In genomic region chr4:33954759-33955158, GRCh38 we compare ENCODE assay signal across 16 cellular contexts.
A peak's percentile ranks its signal among the peaks of the same experiment; 100 is the strongest.
DNase-seq lines count a peak whose midpoint lies in the region; ATAC-seq, FAIRE-seq and TF ChIP-seq lines count a peak whose summit lies in the region.
"Had no signal": no experiment of that assay in that cellular context is flagged by ENCODE, and none has a peak within 500 bp of the region (broad histone marks: within the 10 kb centered on the region; RNA-seq: fewer than 3 reads in every experiment).

No MANE protein-coding gene starts in this region.

- H3K18ac ChIP-seq in H1 (ENCODE audit: extremely low read depth, low read length) = no peak overlapping the region; the same call in 1 of the 2 replicates

- intact Hi-C loops in Right ventricle myocardium inferior (cut with DNase I) (no loop called here), left cardiac atrium (cut with DNase I) (no loop called here), lower leg skin (cut with DNase I; ENCODE audit: low total_unique reads) (no loop called here)

- no peaks in the 10 kb centered on the region for H3K23me2 ChIP-seq in H1 (ENCODE audit: low read depth, low read length)

- H3K56ac ChIP-seq in H1 (replicated peaks; ENCODE audit: insufficient read length, low read depth, low read length) = no peak overlapping the region

- POLR2A ChIA-PET in H1 (lab: Charles Lee; ENCODE audit: partially characterized antibody) = no interaction called here

- TF ChIP-seq POLR2A in H1 (IDR thresholded peaks at IDR 0.05; ENCODE audit: control extremely low read depth in 1 of 2, low read depth in 2 of 2, low read length in 2 of 2) = no peak
- no peak for TF ChIP-seq POLR2A in H54 (IDR thresholded peaks at IDR 0.05; ENCODE audit: low read depth, low read length)
- no peak for TF ChIP-seq POLR2A in lower leg skin (IDR thresholded peaks at IDR 0.05)

- H3K27me3 ChIP-seq in BE2C = no peaks in the 10 kb centered on the region
- H3K27me3 ChIP-seq in H1 (replicated peaks in 1 of 4; ENCODE audit: control insufficient read depth in 3 of 4, extremely low read depth in 1 of 4, insufficient read depth in 3 of 4, low read length in 3 of 4) = no peaks in the 10 kb centered on the region
- H3K27me3 ChIP-seq: BLaER1 had no signal

- H3K36me3 ChIP-seq in BE2C (no peaks in the 10 kb centered on the region), H1 (ENCODE audit: control insufficient read depth in 2 of 4, insufficient read depth in 4 of 4, low read length in 3 of 4) (no peaks in the 10 kb centered on the region)
- H3K36me3 ChIP-seq: BLaER1 had no signal

- TF ChIP-seq CTCF in BE2C (IDR thresholded peaks at IDR 0.05; ENCODE audit: low read depth, low read length) = no peak
- TF ChIP-seq CTCF in H1 (IDR thresholded peaks at IDR 0.05; ENCODE audit: control extremely low read depth in 1 of 3, insufficient read depth in 1 of 3, low read depth in 1 of 3, low read length in 3 of 3) = no peak
- TF ChIP-seq CTCF in lower leg skin (IDR thresholded peaks at IDR 0.05) = no peak

- H3K4me3 Mint-ChIP-seq in stimulated activated memory B cell treated with anti-CD40 and anti-IgM and Interleukin-4, amounts not matched to agents 10 μg/mL and 1 μg/mL and 100 μg/mL, for 72 hours = no peak overlapping the region
- H3K4me3 Mint-ChIP-seq: CD8-positive, alpha-beta memory T cell had no signal

- 91% methylated on average over 10 of the region's 10 CpGs; no CpG with 5 or more reads in 1 of the 2 experiments for WGBS in H1 (ENCODE audit: extremely low coverage in 1 of 2, insufficient coverage in 1 of 2, insufficient read length in 1 of 2, insufficient replicate concordance in 2 of 2, low coverage in 1 of 2, low lambda C conversion rate in 2 of 2, missing lambda C conversion rate in 1 of 2), 2 experiments
- 91 to 98% methylated on average over 10 of the region's 10 CpGs for WGBS in lower leg skin, 2 donors

- no peak for FAIRE-seq in H1 (lab: Jason Lieb, UNC)
- no peak for FAIRE-seq in H54 (lab: Jason Lieb, UNC)
- FAIRE-seq: GM19239 had no signal

- CTCF ChIA-PET in H1 (lab: Charles Lee; ENCODE audit: partially characterized antibody) = interaction anchor here (1.6 kb wide), 1 partner anchor 24 kb away, joined by 3 read pairs; no protein-coding TSS in a partner anchor

- no peak overlapping the region for H3K27ac ChIP-seq in H1 (ENCODE audit: low read depth, low read length)
- H3K27ac ChIP-seq: 22Rv1, BLaER1 had no signal

- TF ChIP-seq EP300 in H1 (IDR thresholded peaks at IDR 0.05; ENCODE audit: borderline replicate concordance in 1 of 2, low read depth in 2 of 2, low read length in 2 of 2) = no peak

- H3K4ac ChIP-seq in H1 (replicated peaks; ENCODE audit: insufficient read length, low read depth, low read length) = no peak overlapping the region

- H3K9me3 Mint-ChIP-seq in stimulated activated memory B cell treated with anti-CD40 and anti-IgM and Interleukin-4, amounts not matched to agents 10 μg/mL and 1 μg/mL and 100 μg/mL, for 72 hours = peaks cover 4% of the 10 kb centered on the region

- no peak overlapping the region for H3K9ac ChIP-seq in H1 (replicated peaks in 1 of 4; ENCODE audit: extremely low read depth in 1 of 4, low read depth in 3 of 4, low read length in 3 of 4)
- H3K9ac ChIP-seq: BLaER1 had no signal

- no peaks in the 10 kb centered on the region for H3K9me3 ChIP-seq in BE2C
- H3K9me3 ChIP-seq in H1 (ENCODE audit: insufficient read depth in 2 of 2, low read depth in 1 of 2, low read length in 1 of 2) = 0 out of 4 replicates have a peak, but pooled peaks cover 0 to 3% of the 10 kb centered on the region in 2 experiments
- H3K9me3 ChIP-seq: BLaER1, Caco-2 had no signal

- H2BK12ac ChIP-seq in H1 (ENCODE audit: low read depth, low read length) = no peak overlapping the region

- H4K5ac ChIP-seq in H1 (ENCODE audit: insufficient read length, low read depth, low read length) = no peak overlapping the region

- H2BK120ac ChIP-seq in H1 (replicated peaks; ENCODE audit: low read depth, low read length) = no peak overlapping the region

- H3K79me2 ChIP-seq in H1 (ENCODE audit: control insufficient read depth in 1 of 2, insufficient read depth in 2 of 2, low read length in 2 of 2) = no peaks in the 10 kb centered on the region

- no peak overlapping the region for H2BK20ac ChIP-seq in H1 (ENCODE audit: low read length)

- no peak overlapping the region for H3K27ac Mint-ChIP-seq in stimulated activated memory B cell treated with anti-CD40 and anti-IgM and Interleukin-4, amounts not matched to agents 10 μg/mL and 1 μg/mL and 100 μg/mL, for 72 hours
- H3K27ac Mint-ChIP-seq: CD8-positive, alpha-beta memory T cell had no signal

- H3K36me3 Mint-ChIP-seq in stimulated activated memory B cell treated with anti-CD40 and anti-IgM and Interleukin-4, amounts not matched to agents 10 μg/mL and 1 μg/mL and 100 μg/mL, for 72 hours = no peaks in the 10 kb centered on the region
- H3K36me3 Mint-ChIP-seq: CD8-positive, alpha-beta memory T cell had no signal

- H3K4me3 ChIP-seq in BE2C (ENCODE audit: low read depth, low read length) (no peak overlapping the region), H1 (ENCODE audit: extremely low read depth in 1 of 4, insufficient read depth in 2 of 4, low read depth in 3 of 4, low read length in 4 of 4) (no peak overlapping the region), lower leg skin (ENCODE audit: low read depth, poor library complexity, severe bottlenecking) (no peak overlapping the region)
- H3K4me3 ChIP-seq: BLaER1 had no signal

- no peaks in the 10 kb centered on the region for H4K20me1 ChIP-seq in H1 (replicated peaks in 1 of 2; ENCODE audit: control insufficient read depth in 1 of 2, insufficient read depth in 2 of 2, low read length in 2 of 2)
- H4K20me1 ChIP-seq: BLaER1 had no signal

- H3K27me3 Mint-ChIP-seq in stimulated activated memory B cell treated with anti-CD40 and anti-IgM and Interleukin-4, amounts not matched to agents 10 μg/mL and 1 μg/mL and 100 μg/mL, for 72 hours = no peaks in the 10 kb centered on the region
- H3K27me3 Mint-ChIP-seq: CD8-positive, alpha-beta memory T cell had no signal

- no peak overlapping the region for H4K91ac ChIP-seq in H1 (replicated peaks; ENCODE audit: insufficient read length, low read length)

- ATAC-seq in Right ventricle myocardium inferior (no peak), left cardiac atrium (no peak)
- peak; percentile 43 for ATAC-seq in stimulated activated memory B cell treated with anti-CD40 and anti-IgM and Interleukin-4, amounts not matched to agents 10 μg/mL and 1 μg/mL and 100 μg/mL, for 72 hours
- ATAC-seq in activated CD4-positive, CD25-positive, alpha-beta regulatory T cell treated with anti-CD3 and anti-CD28 coated beads, Interleukin-2, amount 50 U/mL, for 24 hours = no peak

- peak; percentile 44 for DNase-seq in Right ventricle myocardium inferior (ENCODE audit: missing footprints)
- no peak for DNase-seq in left cardiac atrium
- peak; percentile 6 for DNase-seq in BE2C
- DNase-seq in H1 (ENCODE audit: low read depth in 1 of 2, low spot score in 2 of 2) = no peak
- DNase-seq in H54 (ENCODE audit: insufficient read length, low spot score) = no peak
- no peak for DNase-seq in lower leg skin (ENCODE audit: low spot score in 2 of 2)
- DNase-seq: Caco-2; CD8-positive, alpha-beta memory T cell; DMS53; GF-D8; H7 had no signal

- H2BK15ac ChIP-seq in H1 (ENCODE audit: low read length) = no peak overlapping the region

- H4K8ac ChIP-seq in H1 (ENCODE audit: extremely low read depth, insufficient read depth, low read length) = no peak overlapping the region; the same call in 1 of the 2 replicates

- H3K23ac ChIP-seq in H1 (ENCODE audit: insufficient read length) = no peak overlapping the region

- no peaks in the 10 kb centered on the region for H3K4me1 Mint-ChIP-seq in stimulated activated memory B cell treated with anti-CD40 and anti-IgM and Interleukin-4, amounts not matched to agents 10 μg/mL and 1 μg/mL and 100 μg/mL, for 72 hours
- H3K4me1 Mint-ChIP-seq: CD8-positive, alpha-beta memory T cell had no signal

- H2BK5ac ChIP-seq in H1 (ENCODE audit: low read depth, low read length) = no peak overlapping the region

- no peak overlapping the region for H2AK5ac ChIP-seq in H1 (ENCODE audit: low read depth, low read length)

- no peak overlapping the region for H3K4me2 ChIP-seq in H1 (ENCODE audit: insufficient read depth in 1 of 2, low read depth in 2 of 2, low read length in 2 of 2)
- H3K4me2 ChIP-seq: BLaER1 had no signal

- TF ChIP-seq RAD21 in H1 (IDR thresholded peaks at IDR 0.05 in 1 of 2, conservative IDR thresholded peaks at IDR 0.05 in 1 of 2; ENCODE audit: low read depth in 2 of 2, low read length in 2 of 2) = no peak

- H3K79me1 ChIP-seq in H1 (ENCODE audit: low read depth, low read length) = no peaks in the 10 kb centered on the region

- peaks cover 6% of the 10 kb centered on the region for H3K4me1 ChIP-seq in BE2C
- H3K4me1 ChIP-seq in H1 (replicated peaks in 1 of 4; ENCODE audit: control insufficient read depth in 3 of 4, insufficient read depth in 4 of 4, low read length in 3 of 4) = no peaks in the 10 kb centered on the region
- H3K4me1 ChIP-seq: BLaER1, Caco-2 had no signal

- H3K14ac ChIP-seq in H1 (ENCODE audit: insufficient read length) = no peak overlapping the region

- H2AFZ ChIP-seq in H1 (ENCODE audit: low read length) = peak overlapping the region; percentile 44; the same call in 1 of the 2 replicates

TF ChIP-seq in H1, 55 proteins besides CTCF, POLR2A, EP300 and RAD21 (continues in another document):
- no peak for TF ChIP-seq HDAC2 (IDR thresholded peaks at IDR 0.05; ENCODE audit: borderline replicate concordance in 1 of 2, low read depth in 2 of 2, low read length in 2 of 2)
- TF ChIP-seq CEBPB (IDR thresholded peaks at IDR 0.05; ENCODE audit: low read depth, low read length) = no peak
- no peak for TF ChIP-seq RBBP5 (IDR thresholded peaks at IDR 0.05; ENCODE audit: borderline replicate concordance, low read depth, low read length)
- no peak for TF ChIP-seq CREB1 (IDR thresholded peaks at IDR 0.05)
- no peak for TF ChIP-seq SIN3A (conservative IDR thresholded peaks at IDR 0.05 in 1 of 2, IDR thresholded peaks at IDR 0.05 in 1 of 2; ENCODE audit: low read depth in 1 of 2, low read length in 2 of 2)
- no peak for TF ChIP-seq ATF2 (IDR thresholded peaks at IDR 0.05; ENCODE audit: low read length)
- no peak for TF ChIP-seq EGR1 (IDR thresholded peaks at IDR 0.05; ENCODE audit: borderline replicate concordance, low read depth, low read length)
- TF ChIP-seq YY1 (IDR thresholded peaks at IDR 0.05; ENCODE audit: low read depth, low read length) = no peak
- TF ChIP-seq ZNF274 (IDR thresholded peaks at IDR 0.05; ENCODE audit: borderline replicate concordance, extremely low read depth, low read length) = no peak

Comparison
In these comparisons a context has a peak if more than half of its experiments do, and no peak if none do; other contexts are left out.
1. DNase-seq: peak in Right ventricle myocardium inferior (single experiment) and BE2C (single experiment); none in left cardiac atrium (single experiment), H1 (0 of 2), H54 (single experiment) and lower leg skin (0 of 2).